8 cellular contexts compared by ENCODE assay signal in genomic region chr5:88203977-88204735, GRCh38.
DNase-seq lines count a peak whose midpoint lies in the region; ATAC-seq and TF ChIP-seq lines count a peak whose summit lies in the region.

No MANE protein-coding gene starts in this region.

- H2BK5ac ChIP-seq in H9 (ENCODE audit: insufficient read length, low read length), result no peak overlapping the region

- H3K23ac ChIP-seq in H9 (ENCODE audit: insufficient read length, low read depth, low read length), result no peak overlapping the region

- H3K4me1 Mint-ChIP-seq in H9, result peaks cover 9 to 13% of the 10 kb centered on the region in 2 experiments

- H3K4me1 ChIP-seq in H9 (ENCODE audit: insufficient read depth, low read length), result no peaks in the 10 kb centered on the region; the same call in 1 of the 2 replicates
- H3K4me1 ChIP-seq in GM23248 (ENCODE audit: insufficient read depth), result no peaks in the 10 kb centered on the region

- in situ Hi-C loops in GM23248 (cut with MboI), result no loop called here

- H3K23me2 ChIP-seq in H9 (ENCODE audit: insufficient read length, low read depth, low read length, poor library complexity, severe bottlenecking), result no peaks in the 10 kb centered on the region

- TF ChIP-seq CTCF in H9 (conservative IDR thresholded peaks at IDR 0.05) (no peak), choroid plexus epithelial cell (conservative IDR thresholded peaks at IDR 0.05; ENCODE audit: low read depth, low read length) (no peak)

- peak overlapping the region; percentile 54 for H3K18ac ChIP-seq in H9 (ENCODE audit: insufficient read length, low read depth, low read length)

- H2BK15ac ChIP-seq in H9 (ENCODE audit: low read depth, low read length), result no peak overlapping the region

- H2AK5ac ChIP-seq in H9 (ENCODE audit: insufficient read length, low read length), result no peak overlapping the region

- no peak overlapping the region for H2BK120ac ChIP-seq in H9 (ENCODE audit: low read depth, low read length, poor library complexity, severe bottlenecking)

- H3K4me2 ChIP-seq in H9 (ENCODE audit: insufficient read depth, insufficient read length, low read length), result no peak overlapping the region
- no peak overlapping the region for H3K4me2 ChIP-seq in GM23248 (ENCODE audit: unreplicated experiment)

- no peaks in the 10 kb centered on the region for H3K9me3 Mint-ChIP-seq in H9

- H4K8ac ChIP-seq in H9 (replicated peaks; ENCODE audit: insufficient read length, low read depth, low read length), result no peak overlapping the region

- H3K4me3 ChIP-seq in choroid plexus epithelial cell (ENCODE audit: low read depth, low read length), result no peak overlapping the region
- H3K4me3 ChIP-seq in GM23248, result no peak overlapping the region

- H3K79me2 ChIP-seq in H9 (ENCODE audit: insufficient read depth, low read length) (no peaks in the 10 kb centered on the region), GM23248 (ENCODE audit: insufficient read depth) (no peaks in the 10 kb centered on the region)

- H3K4me3 Mint-ChIP-seq in H9, result no peak overlapping the region; a peak in 1 of 5 replicates

- no peaks in the 10 kb centered on the region for H3K79me1 ChIP-seq in H9 (ENCODE audit: insufficient read depth, low read depth, low read length, poor library complexity, severe bottlenecking)

- DNase-seq in H9 (no peak), T-helper 1 cell (peak in 4 of 5 donors; percentile 24 to 46 (median 36)), choroid plexus epithelial cell (ENCODE audit: low read depth) (peak; percentile 14), A172 (ENCODE audit: low spot score) (no peak), SKM-1 treated with dmso at 0.1 percent for 144 hours (lab: John Stamatoyannopoulos, UW; ENCODE audit: unreplicated experiment) (no peak), GM23248 (no peak)
- peak; percentile 7 to 32 for DNase-seq in stimulated activated CD8-positive, alpha-beta memory T cell treated with anti-CD3 and anti-CD28 coated beads, Interleukin-15, amount 100 ng/mL, for 4 hours (ENCODE audit: low read depth in 2 of 2)

- no peak overlapping the region for H3T11ph ChIP-seq in H9 (ENCODE audit: low read length)

- no peak overlapping the region for H2BK12ac ChIP-seq in H9 (ENCODE audit: insufficient read length, low read depth, low read length)

- no peak overlapping the region for H4K91ac ChIP-seq in H9 (ENCODE audit: insufficient read length, low read depth, low read length)

- H3K27ac ChIP-seq in H9 (ENCODE audit: insufficient read length, low read depth, low read length), result no peak overlapping the region
- no peak overlapping the region for H3K27ac ChIP-seq in GM23248

- H3K9me2 ChIP-seq in GM23248 (ENCODE audit: insufficient read depth), result no peaks in the 10 kb centered on the region

- H4K5ac ChIP-seq in H9 (ENCODE audit: insufficient read length, low read depth, low read length), result no peak overlapping the region

- H3K27ac Mint-ChIP-seq in H9, result peak overlapping the region in 2 of 3 experiments; percentile 67 to 96

- no peak overlapping the region for H3K56ac ChIP-seq in H9 (ENCODE audit: insufficient read length, low read depth, low read length)

- H3K27me3 ChIP-seq in H9 (ENCODE audit: insufficient read depth, low read length) (no peaks in the 10 kb centered on the region), GM23248 (replicated peaks; ENCODE audit: insufficient read depth) (no peaks in the 10 kb centered on the region)

- no peak for ATAC-seq in HG02973 (IDR thresholded peaks at IDR 0.05; ENCODE audit: unreplicated experiment)

- H2AFZ ChIP-seq in H9 (ENCODE audit: low read length) (no peak overlapping the region), GM23248 (no peak overlapping the region)

- peaks cover 18% of the 10 kb centered on the region for H3K36me3 ChIP-seq in GM23248 (ENCODE audit: low read depth)

- H3K27me3 Mint-ChIP-seq in H9 (ENCODE audit: low read depth), result no peaks in the 10 kb centered on the region

- no peak overlapping the region for H3K14ac ChIP-seq in H9 (ENCODE audit: insufficient read depth, low read length)

- H4K20me1 ChIP-seq in H9 (ENCODE audit: control insufficient read depth, insufficient read depth, insufficient read length), result no peaks in the 10 kb centered on the region
- H4K20me1 ChIP-seq in GM23248 (ENCODE audit: insufficient read depth), result no peaks in the 10 kb centered on the region

- H3K9me3 ChIP-seq in H9 (ENCODE audit: control insufficient read depth, low read depth, low read length) (no peaks in the 10 kb centered on the region), GM23248 (ENCODE audit: low read depth) (no peaks in the 10 kb centered on the region)

- H3K4ac ChIP-seq in H9 (ENCODE audit: low read depth, low read length), result no peak overlapping the region

- H3F3A ChIP-seq in GM23248 (ENCODE audit: insufficient read depth), result no peaks in the 10 kb centered on the region

- H2BK20ac ChIP-seq in H9 (ENCODE audit: low read depth, low read length, poor library complexity, severe bottlenecking), result no peak overlapping the region

- H3K36me3 Mint-ChIP-seq in H9 (ENCODE audit: insufficient read depth in 1 of 3, low read depth in 3 of 3), result peaks cover 0 to 13% (median 10%) of the 10 kb centered on the region in 3 experiments; a peak in 4 of 7 replicates

- H3K9ac ChIP-seq in H9 (ENCODE audit: extremely low read depth, insufficient read length, low read length) (no peak overlapping the region), GM23248 (no peak overlapping the region)

- WGBS in H9 (ENCODE audit: extremely low coverage, insufficient read length, low lambda C conversion rate), result no CpG with 5 or more reads among the region's 5 CpGs
- 83 to 90% methylated on average over 5 of the region's 5 CpGs for WGBS in GM23248 (ENCODE audit: low coverage in 1 of 2, low lambda C conversion rate in 2 of 2, missing lambda C conversion rate in 2 of 2), 2 experiments

Comparison
In these comparisons a context has a peak if more than half of its experiments do, and no peak if none do; other contexts are left out.
1. DNase-seq: peak in T-helper 1 cell (4 of 5), choroid plexus epithelial cell (single experiment) and stimulated activated CD8-positive, alpha-beta memory T cell treated with anti-CD3 and anti-CD28 coated beads, Interleukin-15, amount 100 ng/mL, for 4 hours (2 of 2); none in H9 (single experiment), A172 (single experiment), SKM-1 treated with dmso at 0.1 percent for 144 hours (single experiment) and GM23248 (single experiment).